23 cellular contexts compared by ENCODE assay signal in genomic region chr1:221636967-221637366, GRCh38.
"Had no signal": no experiment of that assay in that cellular context is flagged by ENCODE, and none has a peak within 500 bp of the region (broad histone marks: within the 10 kb centered on the region; RNA-seq: fewer than 3 reads in every experiment).

No MANE protein-coding gene starts in this region.

- H3K9me3 ChIP-seq: Peyer's patch, SJSA1 had no signal

- H3K9ac ChIP-seq: KMS-11 had no signal

- H3K4me3 ChIP-seq: Peyer's patch, SJSA1 had no signal

- H3K4me1 ChIP-seq: Peyer's patch had no signal

- H3K4me2 ChIP-seq: KMS-11 had no signal

- H3K36me3 ChIP-seq: Peyer's patch, SJSA1 had no signal

- DNase-seq: activated CD4-positive, alpha-beta T cell treated with anti-CD3 and anti-CD28 coated beads, Interleukin-2, amount 10 ng/mL, durations not matched to agents 24 days and 14 days; activated CD4-positive, alpha-beta T cell treated with anti-CD3 and anti-CD28 coated beads, Interleukin-2, amount 50 U/mL, for 48 hours; activated CD4-positive, CD25-positive, alpha-beta regulatory T cell treated with anti-CD3 and anti-CD28 coated beads, Interleukin-2, amount 50 U/mL, for 72 hours; activated CD8-positive, alpha-beta memory T cell treated with anti-CD3 and anti-CD28 coated beads, Interleukin-2, amount 10 ng/mL, durations not matched to agents 7 days and 5 days; activated effector memory CD4-positive, alpha-beta T cell treated with anti-CD3 and anti-CD28 coated beads, Interleukin-2, amount 50 U/mL, for 16 hours; activated naive CD4-positive, alpha-beta T cell treated with Interleukin-2 at 50 U/mL for 16 hours; activated naive CD8-positive, alpha-beta T cell treated with anti-CD3 and anti-CD28 coated beads, Interleukin-2, amount 50 U/mL, for 24 hours; activated T-cell treated with anti-CD3 and anti-CD28 coated beads, Interleukin-2, amount 50 U/mL, for 4 hours; amniotic stem cell; NCI-H1092; NCI-H1417; NCI-H1930; NCI-H2171; NCI-H2227 treated with DMSO at 0.1 percent for 48 hours; NCI-H526; NCI-H774; Peyer's patch; Right ventricle myocardium superior had no signal

- H3K27me3 ChIP-seq: Peyer's patch, SJSA1 had no signal

- H3K27ac ChIP-seq: KMS-11, Peyer's patch, RWPE1, SJSA1 had no signal

- ATAC-seq: activated CD8-positive, alpha-beta memory T cell treated with anti-CD3 and anti-CD28 coated beads, Interleukin-2, amount 10 ng/mL, durations not matched to agents 7 days and 5 days; activated naive CD4-positive, alpha-beta T cell treated with anti-CD3 and anti-CD28 coated beads, Interleukin-2, amount 50 U/mL, for 72 hours; activated naive CD8-positive, alpha-beta T cell treated with anti-CD3 and anti-CD28 coated beads, Interleukin-2, amount 50 U/mL, for 24 hours; activated T-cell treated with anti-CD3 and anti-CD28 coated beads, Interleukin-2, amount 50 U/mL, for 4 hours; WTC11 had no signal
